ENCODE assay signal across 34 cellular contexts in genomic region chr1:161391611-161392010, GRCh38. TPM values are rescaled to one million over a fixed set of nuclear protein-coding genes. Genes with fewer than 3 reads are reported as not detected.
DNase-seq lines count a peak whose midpoint lies in the region; ATAC-seq and TF ChIP-seq lines count a peak whose summit lies in the region.
"Had no signal": no experiment of that assay in that cellular context is flagged by ENCODE, and none has a peak within 500 bp of the region (broad histone marks: within the 10 kb centered on the region; RNA-seq: fewer than 3 reads in every experiment).

No MANE protein-coding gene starts in this region.

- CTCF ChIA-PET in activated CD4-positive, alpha-beta T cell treated with anti-CD3 and anti-CD28 coated beads for 36 hours (lab: Charles Lee) = interaction anchor here (1.1 to 1.5 kb wide), 3 partner anchors 9 to 48 kb away, joined by 4 to 5 read pairs (median 5); no protein-coding TSS in a partner anchor
- CTCF ChIA-PET in CD4-positive, alpha-beta memory T cell (lab: Charles Lee; ENCODE audit: partially characterized antibody) = interaction anchor here (0.7 to 15.8 kb wide), 4 partner anchors 9 to 1875 kb away, joined by 3 to 245 read pairs (median 10); partner anchors contain the start of genes APOA2 and TOMM40L
- CTCF ChIA-PET in activated CD4-positive, alpha-beta memory T cell treated with anti-CD3 and anti-CD28 coated beads, Interleukin-2, amount 10 ng/mL, durations not matched to agents 7 days and 5 days (lab: Charles Lee) = interaction anchor here (1.2 to 2.6 kb wide), 2 partner anchors 8 to 10 kb away, joined by 5 to 13 read pairs; no protein-coding TSS in a partner anchor

- peak overlapping the region; percentile 19 for H3K4me3 Mint-ChIP-seq in activated CD4-positive, alpha-beta T cell treated with anti-CD3 and anti-CD28 coated beads for 36 hours
- peak overlapping the region in 2 of 8 donors; percentile 39 to 50 for H3K4me3 Mint-ChIP-seq in CD4-positive, alpha-beta memory T cell
- peak overlapping the region; percentile 46 for H3K4me3 Mint-ChIP-seq in activated CD4-positive, alpha-beta memory T cell treated with anti-CD3 and anti-CD28 coated beads, Interleukin-2, amount 10 ng/mL, durations not matched to agents 7 days and 5 days
- peak overlapping the region in 6 of 10 donors; percentile 18 to 42 (median 32) for H3K4me3 Mint-ChIP-seq in naive thymus-derived CD8-positive, alpha-beta T cell
- no peak overlapping the region for H3K4me3 Mint-ChIP-seq in osteocyte (ENCODE audit: unreplicated experiment)

- H3K27me3 Mint-ChIP-seq in activated CD4-positive, alpha-beta T cell treated with anti-CD3 and anti-CD28 coated beads for 36 hours = no peaks in the 10 kb centered on the region
- no peaks in the 10 kb centered on the region for H3K27me3 Mint-ChIP-seq in CD4-positive, alpha-beta memory T cell
- H3K27me3 Mint-ChIP-seq in activated CD4-positive, alpha-beta memory T cell treated with anti-CD3 and anti-CD28 coated beads, Interleukin-2, amount 10 ng/mL, durations not matched to agents 7 days and 5 days = no peaks in the 10 kb centered on the region
- no peaks in the 10 kb centered on the region for H3K27me3 Mint-ChIP-seq in naive thymus-derived CD8-positive, alpha-beta T cell
- peaks cover 4% of the 10 kb centered on the region for H3K27me3 Mint-ChIP-seq in osteocyte (ENCODE audit: unreplicated experiment)
- H3K27me3 Mint-ChIP-seq: CD4-positive, CD25-positive, alpha-beta regulatory T cell had no signal

- H3K9me3 ChIP-seq in CD4-positive, alpha-beta memory T cell (ENCODE audit: control insufficient read depth in 1 of 2, low read length in 2 of 2) = no peaks in the 10 kb centered on the region
- no peaks in the 10 kb centered on the region for H3K9me3 ChIP-seq in right lobe of liver
- H3K9me3 ChIP-seq: neutrophil, SJSA1, stomach, tibial artery had no signal

- 86% methylated on average over 8 of the region's 8 CpGs for WGBS in right lobe of liver (ENCODE audit: insufficient coverage, low coverage, low lambda C conversion rate, missing lambda C conversion rate)

- H3K4me1 Mint-ChIP-seq in activated CD4-positive, alpha-beta T cell treated with anti-CD3 and anti-CD28 coated beads for 36 hours = peaks cover 37% of the 10 kb centered on the region
- H3K4me1 Mint-ChIP-seq in CD4-positive, alpha-beta memory T cell = peaks cover 8 to 42% (median 27%) of the 10 kb centered on the region in 4 donors
- peaks cover 37% of the 10 kb centered on the region for H3K4me1 Mint-ChIP-seq in activated CD4-positive, alpha-beta memory T cell treated with anti-CD3 and anti-CD28 coated beads, Interleukin-2, amount 10 ng/mL, durations not matched to agents 7 days and 5 days
- peaks cover 5 to 26% (median 20%) of the 10 kb centered on the region in 4 donors for H3K4me1 Mint-ChIP-seq in naive thymus-derived CD8-positive, alpha-beta T cell
- peaks cover 9% of the 10 kb centered on the region for H3K4me1 Mint-ChIP-seq in osteocyte (ENCODE audit: unreplicated experiment)

- ATAC-seq in activated CD4-positive, alpha-beta T cell treated with anti-CD3 and anti-CD28 coated beads for 36 hours = no peak
- ATAC-seq in naive thymus-derived CD8-positive, alpha-beta T cell = no peak
- ATAC-seq in HG02759 (IDR thresholded peaks at IDR 0.05; ENCODE audit: unreplicated experiment) = no peak
- ATAC-seq in right lobe of liver = no peak
- ATAC-seq: effector memory CD8-positive, alpha-beta T cell had no signal

- H3K36me3 ChIP-seq in CD4-positive, alpha-beta memory T cell (ENCODE audit: insufficient read depth, low read length) = no peaks in the 10 kb centered on the region
- no peaks in the 10 kb centered on the region for H3K36me3 ChIP-seq in right lobe of liver
- H3K36me3 ChIP-seq: neutrophil, stomach, tibial artery had no signal

- H3K4me1 ChIP-seq in CD4-positive, alpha-beta memory T cell (ENCODE audit: insufficient read depth, low read length) = peaks cover 20% of the 10 kb centered on the region
- H3K4me1 ChIP-seq in right lobe of liver = peaks cover 0 to 4% (median 0%) of the 10 kb centered on the region in 4 donors

- POLR2A ChIA-PET in activated CD4-positive, alpha-beta T cell treated with anti-CD3 and anti-CD28 coated beads for 36 hours (lab: Charles Lee) = interaction anchor here (0.6 to 1.4 kb wide), 2 partner anchors 166 to 1183 kb away, joined by 4 to 5 read pairs; no protein-coding TSS in a partner anchor
- POLR2A ChIA-PET in CD4-positive, alpha-beta memory T cell (lab: Charles Lee; ENCODE audit: partially characterized antibody) = interaction anchor here (0.6 to 3.4 kb wide), 5 partner anchors 8 to 431 kb away, joined by 3 to 27 read pairs (median 5); partner anchors contain the start of genes NDUFS2 and TOMM40L
- POLR2A ChIA-PET in activated CD4-positive, alpha-beta memory T cell treated with anti-CD3 and anti-CD28 coated beads, Interleukin-2, amount 10 ng/mL, durations not matched to agents 7 days and 5 days (lab: Charles Lee) = interaction anchor here (1.0 to 2.8 kb wide), 3 partner anchors 8 to 49 kb away, joined by 3 to 16 read pairs (median 4); no protein-coding TSS in a partner anchor
- POLR2A ChIA-PET in naive thymus-derived CD8-positive, alpha-beta T cell (lab: Charles Lee) = interaction anchor here (0.6 to 1.5 kb wide), 3 partner anchors 166 to 215 kb away, joined by 3 to 9 read pairs (median 4); partner anchors contain the start of genes APOA2, B4GALT3 and TOMM40L

- DNase-seq in activated CD4-positive, alpha-beta T cell treated with anti-CD3 and anti-CD28 coated beads for 36 hours = no peak
- no peak for DNase-seq in activated CD4-positive, alpha-beta T cell treated with anti-CD3 and anti-CD28 coated beads for 1 hour
- DNase-seq in CD4-positive, alpha-beta memory T cell = no peak
- no peak for DNase-seq in activated CD4-positive, alpha-beta memory T cell treated with anti-CD3 and anti-CD28 coated beads, Interleukin-2, amount 10 ng/mL, durations not matched to agents 7 days and 5 days
- DNase-seq in naive thymus-derived CD8-positive, alpha-beta T cell = no peak
- DNase-seq in right lobe of liver (no peak), osteocyte (ENCODE audit: extremely low spot score, unreplicated experiment) (no peak)
- DNase-seq: activated CD4-positive, alpha-beta T cell treated with anti-CD3 and anti-CD28 coated beads, Interleukin-2, amount 50 U/mL, for 1 hour; activated naive CD4-positive, alpha-beta T cell treated with anti-CD3 and anti-CD28 coated beads, Interleukin-2, amount 50 U/mL, for 16 hours; aorta; CD4-positive, CD25-positive, alpha-beta regulatory T cell; DMS 273 treated with DMSO at 0.1 percent for 48 hours; effector memory CD8-positive, alpha-beta T cell; GM23248; HFFc6; Kasumi-1; midbrain; NCI-H1436; NCI-H2081 treated with DMSO at 0.1 percent for 48 hours; NCI-H345; stomach; tibial artery had no signal

- H3K9me3 Mint-ChIP-seq in activated CD4-positive, alpha-beta T cell treated with anti-CD3 and anti-CD28 coated beads for 36 hours (ENCODE audit: low read depth) = no peaks in the 10 kb centered on the region
- H3K9me3 Mint-ChIP-seq in CD4-positive, alpha-beta memory T cell = no peaks in the 10 kb centered on the region
- H3K9me3 Mint-ChIP-seq in activated CD4-positive, alpha-beta memory T cell treated with anti-CD3 and anti-CD28 coated beads, Interleukin-2, amount 10 ng/mL, durations not matched to agents 7 days and 5 days = no peaks in the 10 kb centered on the region
- no peaks in the 10 kb centered on the region for H3K9me3 Mint-ChIP-seq in naive thymus-derived CD8-positive, alpha-beta T cell
- no peaks in the 10 kb centered on the region for H3K9me3 Mint-ChIP-seq in osteocyte (ENCODE audit: unreplicated experiment)
- H3K9me3 Mint-ChIP-seq: CD4-positive, CD25-positive, alpha-beta regulatory T cell; effector memory CD8-positive, alpha-beta T cell; HFFc6 had no signal

- no peaks in the 10 kb centered on the region for H3K36me3 Mint-ChIP-seq in activated CD4-positive, alpha-beta T cell treated with anti-CD3 and anti-CD28 coated beads for 36 hours (ENCODE audit: low read depth)
- peaks cover 0 to 4% of the 10 kb centered on the region in 2 donors for H3K36me3 Mint-ChIP-seq in CD4-positive, alpha-beta memory T cell
- no peaks in the 10 kb centered on the region for H3K36me3 Mint-ChIP-seq in activated CD4-positive, alpha-beta memory T cell treated with anti-CD3 and anti-CD28 coated beads, Interleukin-2, amount 10 ng/mL, durations not matched to agents 7 days and 5 days (ENCODE audit: low read depth)
- H3K36me3 Mint-ChIP-seq in naive thymus-derived CD8-positive, alpha-beta T cell = no peaks in the 10 kb centered on the region
- no peaks in the 10 kb centered on the region for H3K36me3 Mint-ChIP-seq in osteocyte (ENCODE audit: unreplicated experiment)
- H3K36me3 Mint-ChIP-seq: CD4-positive, CD25-positive, alpha-beta regulatory T cell had no signal

- H3K27ac ChIP-seq in CD4-positive, alpha-beta memory T cell (ENCODE audit: low read depth, low read length) = no peak overlapping the region
- H3K27ac ChIP-seq in right lobe of liver = no peak overlapping the region
- H3K27ac ChIP-seq: coronary artery, GM23248, neutrophil, SJSA1, stomach, tibial artery had no signal

- no peaks in the 10 kb centered on the region for H3K27me3 ChIP-seq in CD4-positive, alpha-beta memory T cell (ENCODE audit: insufficient read depth, low read length)
- H3K27me3 ChIP-seq in right lobe of liver = no peaks in the 10 kb centered on the region
- H3K27me3 ChIP-seq: neutrophil, SJSA1, stomach, tibial artery had no signal

- TF ChIP-seq POLR2A in right lobe of liver (IDR thresholded peaks at IDR 0.05) = no peak

- no peak overlapping the region for H3K27ac Mint-ChIP-seq in activated CD4-positive, alpha-beta T cell treated with anti-CD3 and anti-CD28 coated beads for 36 hours
- H3K27ac Mint-ChIP-seq in CD4-positive, alpha-beta memory T cell = peak overlapping the region in 5 of 7 donors; percentile 9 to 94 (median 47)
- H3K27ac Mint-ChIP-seq in activated CD4-positive, alpha-beta memory T cell treated with anti-CD3 and anti-CD28 coated beads, Interleukin-2, amount 10 ng/mL, durations not matched to agents 7 days and 5 days = no peak overlapping the region
- H3K27ac Mint-ChIP-seq in naive thymus-derived CD8-positive, alpha-beta T cell = peak overlapping the region in 3 of 10 donors; percentile 43 to 79 (median 58)
- H3K27ac Mint-ChIP-seq in osteocyte (ENCODE audit: unreplicated experiment) = no peak overlapping the region
- H3K27ac Mint-ChIP-seq: effector memory CD8-positive, alpha-beta T cell; HFFc6 had no signal

- TF ChIP-seq CTCF in right lobe of liver (IDR thresholded peaks at IDR 0.05) (no peak), osteocyte (IDR thresholded peaks at IDR 0.05) (no peak)

- intact Hi-C loops in activated CD4-positive, alpha-beta T cell treated with anti-CD3 and anti-CD28 coated beads for 36 hours (cut with DNase I, micrococcal nuclease) = loop anchor here (10.0 kb wide), 2 partner anchors 53 to 1467 kb away; partner anchors contain the start of gene TAGLN2 (in 1 of the 2)
- intact Hi-C loops in CD4-positive, alpha-beta memory T cell (cut with micrococcal nuclease) = loop anchor here (2.0 to 10.0 kb wide), 4 partner anchors 85 to 1293 kb away; partner anchors contain the start of genes ATF6, HSPA6 and IGSF8
- intact Hi-C loops in right lobe of liver (cut with DNase I) = no loop called here

- no peak overlapping the region for H3K4me3 ChIP-seq in CD4-positive, alpha-beta memory T cell (ENCODE audit: low read length in 2 of 2)
- H3K4me3 ChIP-seq in right lobe of liver = no peak overlapping the region
- H3K4me3 ChIP-seq: coronary artery, SJSA1, stomach had no signal

RNA-seq across cellular contexts. Expression of gene CFAP126, which starts 23.9 kb away (rescaled TPM):
- total RNA-seq in activated CD4-positive, alpha-beta T cell treated with anti-CD3 and anti-CD28 coated beads for 36 hours = not detected
- total RNA-seq in CD4-positive, alpha-beta memory T cell = not detected
- not detected for polyA plus RNA-seq in CD4-positive, alpha-beta memory T cell
- not detected for total RNA-seq in activated CD4-positive, alpha-beta memory T cell treated with anti-CD3 and anti-CD28 coated beads, Interleukin-2, amount 10 ng/mL, durations not matched to agents 7 days and 5 days
- not detected for total RNA-seq in naive thymus-derived CD8-positive, alpha-beta T cell
- not detected for polyA plus RNA-seq in naive thymus-derived CD8-positive, alpha-beta T cell
- total RNA-seq in right lobe of liver (not detected), osteocyte (not detected in 2 replicates)
- total RNA-seq: A172; aorta; cardiac septum; CD4-positive, CD25-positive, alpha-beta regulatory T cell; fibroblast of villous mesenchyme; GM23248; HFFc6; liver; pulmonary artery endothelial cell; RPMI7951; SJSA1; stomach had no signal
- polyA plus RNA-seq: aorta; CD4-positive, CD25-positive, alpha-beta regulatory T cell; esophagus; GM23248; keratinocyte; liver; stomach had no signal

Comparison
In these comparisons a context has a peak if more than half of its experiments do, and no peak if none do; other contexts are left out.
1. H3K27ac Mint-ChIP-seq: peak in CD4-positive, alpha-beta memory T cell (5 of 7); none in activated CD4-positive, alpha-beta T cell treated with anti-CD3 and anti-CD28 coated beads for 36 hours (single experiment), activated CD4-positive, alpha-beta memory T cell treated with anti-CD3 and anti-CD28 coated beads, Interleukin-2, amount 10 ng/mL, durations not matched to agents 7 days and 5 days (single experiment) and osteocyte (single experiment).
2. intact Hi-C loops: an anchor here in activated CD4-positive, alpha-beta T cell treated with anti-CD3 and anti-CD28 coated beads for 36 hours (10.0 kb wide) and CD4-positive, alpha-beta memory T cell (2.0 to 10.0 kb wide); none called in right lobe of liver.